ENCODE assay signal across 10 cellular contexts in the genomic region with DNA sequence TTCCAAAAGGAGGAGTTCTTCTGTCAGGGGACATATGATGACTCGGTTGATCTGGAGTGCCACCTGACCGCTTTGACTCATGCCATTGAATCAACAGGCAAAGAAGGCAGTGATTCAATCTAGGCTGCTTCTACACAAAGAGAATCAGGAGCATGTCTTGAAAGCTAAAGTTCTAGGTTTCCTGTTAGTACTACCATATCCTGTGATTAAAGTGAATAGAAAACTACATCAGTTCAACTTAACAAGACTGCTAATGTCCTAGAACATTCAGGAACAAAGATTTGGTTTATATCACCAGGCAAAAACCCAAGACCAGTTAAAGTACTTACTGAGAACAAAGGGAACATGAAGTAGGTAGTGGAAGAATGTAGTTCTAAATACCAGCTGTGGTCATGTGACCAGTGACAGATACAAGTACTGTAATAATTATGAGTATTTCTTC.
A peak's percentile ranks its signal among the peaks of the same experiment; 100 is the strongest.
DNase-seq lines count a peak whose midpoint lies in the region; ATAC-seq and TF ChIP-seq lines count a peak whose summit lies in the region.
"Had no signal": no experiment of that assay in that cellular context is flagged by ENCODE, and none has a peak within 500 bp of the region (broad histone marks: within the 10 kb centered on the region; RNA-seq: fewer than 3 reads in every experiment).

No MANE protein-coding gene starts in this region.

- TF ChIP-seq EP300 in esophagus muscularis mucosa (IDR thresholded peaks at IDR 0.05): no peak

- H3K4me2 ChIP-seq in PC-3 (ENCODE audit: low read length): no peak overlapping the region

- no TSS peak for BruUV-seq in PC-3 (replicated peaks; lab: Mats Ljungman, UMichigan)

- peaks cover 2% of the 10 kb centered on the region for H3K9me3 Mint-ChIP-seq in activated CD4-positive, alpha-beta T cell treated with anti-CD3 and anti-CD28 coated beads for 36 hours (ENCODE audit: low read depth)
- peaks cover 0 to 2% (median 0%) of the 10 kb centered on the region in 9 donors for H3K9me3 Mint-ChIP-seq in naive thymus-derived CD8-positive, alpha-beta T cell

- intact Hi-C loops in activated CD4-positive, alpha-beta T cell treated with anti-CD3 and anti-CD28 coated beads for 36 hours (cut with DNase I, micrococcal nuclease): loop anchor here in 1 of 2 experiments (5.0 kb wide), 1 partner anchor 362 kb away; no protein-coding TSS in a partner anchor
- intact Hi-C loops in PC-3 (cut with micrococcal nuclease) (no loop called here), esophagus muscularis mucosa (cut with DNase I) (no loop called here)

- H3K27ac Mint-ChIP-seq in activated CD4-positive, alpha-beta T cell treated with anti-CD3 and anti-CD28 coated beads for 36 hours: no peak overlapping the region
- peak overlapping the region; percentile 30 to 85 (median 73) for H3K27ac Mint-ChIP-seq in naive thymus-derived CD8-positive, alpha-beta T cell

- peaks cover 1% of the 10 kb centered on the region for H3K36me3 Mint-ChIP-seq in activated CD4-positive, alpha-beta T cell treated with anti-CD3 and anti-CD28 coated beads for 36 hours (ENCODE audit: low read depth)
- H3K36me3 Mint-ChIP-seq in naive thymus-derived CD8-positive, alpha-beta T cell: no peaks in the 10 kb centered on the region

- CTCF ChIA-PET in activated CD4-positive, alpha-beta T cell treated with anti-CD3 and anti-CD28 coated beads for 36 hours (lab: Charles Lee): interaction anchor here (1.0 kb wide), 1 partner anchor 406 kb away, joined by 3 read pairs; no protein-coding TSS in a partner anchor
- CTCF ChIA-PET in PC-3 (lab: Charles Lee): no interaction called here

- H3K4me3 ChIP-seq in PC-3 (ENCODE audit: low read length) (no peak overlapping the region), epithelial cell of esophagus (ENCODE audit: low read length) (no peak overlapping the region), esophagus muscularis mucosa (no peak overlapping the region)

- H3K27ac ChIP-seq in PC-3 (ENCODE audit: low read length): peak overlapping the region; percentile 67
- no peak overlapping the region for H3K27ac ChIP-seq in esophagus muscularis mucosa (replicated peaks in 1 of 4)

- H4K20me1 ChIP-seq in PC-3 (ENCODE audit: low read length): no peaks in the 10 kb centered on the region

- H3K9ac ChIP-seq in PC-3 (ENCODE audit: low read length): no peak overlapping the region

- no peaks in the 10 kb centered on the region for H3K27me3 ChIP-seq in PC-3 (ENCODE audit: low read length)
- no peaks in the 10 kb centered on the region for H3K27me3 ChIP-seq in esophagus muscularis mucosa

- no peaks in the 10 kb centered on the region for H3F3A ChIP-seq in PC-3 (ENCODE audit: low read length, unreplicated experiment)

- H3K4me1 ChIP-seq in PC-3 (ENCODE audit: insufficient read depth, low read length): peaks cover 19% of the 10 kb centered on the region
- peaks cover 5 to 19% (median 14%) of the 10 kb centered on the region in 4 donors for H3K4me1 ChIP-seq in esophagus muscularis mucosa

- no peak overlapping the region for H3K4me3 Mint-ChIP-seq in activated CD4-positive, alpha-beta T cell treated with anti-CD3 and anti-CD28 coated beads for 36 hours
- H3K4me3 Mint-ChIP-seq in naive thymus-derived CD8-positive, alpha-beta T cell: peak overlapping the region in 6 of 10 donors; percentile 11 to 68 (median 31)

- H3K27me3 Mint-ChIP-seq in activated CD4-positive, alpha-beta T cell treated with anti-CD3 and anti-CD28 coated beads for 36 hours: peaks cover 5% of the 10 kb centered on the region
- peaks cover 0 to under 1% (median 0%) of the 10 kb centered on the region in 5 donors for H3K27me3 Mint-ChIP-seq in naive thymus-derived CD8-positive, alpha-beta T cell

- TF ChIP-seq CTCF in PC-3 (conservative IDR thresholded peaks at IDR 0.05; ENCODE audit: low read depth, low read length) (no peak), epithelial cell of esophagus (IDR thresholded peaks at IDR 0.05; ENCODE audit: insufficient read depth, low read depth, low read length, missing control alignments) (no peak), esophagus muscularis mucosa (IDR thresholded peaks at IDR 0.05) (no peak)

- H3K9me3 ChIP-seq in PC-3 (ENCODE audit: low read length) (no peaks in the 10 kb centered on the region), esophagus muscularis mucosa (no peaks in the 10 kb centered on the region)

- DNase-seq in activated CD4-positive, alpha-beta T cell treated with anti-CD3 and anti-CD28 coated beads for 36 hours: peak; percentile 38
- no peak for DNase-seq in activated CD4-positive, alpha-beta T cell treated with anti-CD3 and anti-CD28 coated beads, Interleukin-2, amount 50 U/mL, for 48 hours
- peak; percentile 43 for DNase-seq in PC-3
- DNase-seq in epithelial cell of esophagus (ENCODE audit: low read depth): peak; percentile 86
- peak in 2 of 10 donors; percentile 40 to 44 for DNase-seq in naive thymus-derived CD8-positive, alpha-beta T cell
- no peak for DNase-seq in GOT3 (lab: John Stamatoyannopoulos, UW)
- DNase-seq in NCI-H1930 (lab: John Stamatoyannopoulos, UW): no peak
- no peak for DNase-seq in esophagus muscularis mucosa (ENCODE audit: extremely low spot score)
- DNase-seq: KBM-7, NCI-H2029 treated with DMSO at 0.1 percent for 48 hours had no signal

- POLR2A ChIA-PET in activated CD4-positive, alpha-beta T cell treated with anti-CD3 and anti-CD28 coated beads for 36 hours (lab: Charles Lee): no interaction called here
- POLR2A ChIA-PET in PC-3 (lab: Charles Lee; ENCODE audit: unreplicated experiment): no interaction called here
- POLR2A ChIA-PET in naive thymus-derived CD8-positive, alpha-beta T cell (lab: Charles Lee): interaction anchor here (1.2 kb wide), 1 partner anchor 10 kb away, joined by 8 read pairs; no protein-coding TSS in a partner anchor

- TF ChIP-seq POLR2A in esophagus muscularis mucosa (IDR thresholded peaks at IDR 0.05; ENCODE audit: low read depth): no peak

- no peaks in the 10 kb centered on the region for H3K9me2 ChIP-seq in PC-3 (replicated peaks; ENCODE audit: low read length)

- H3K79me2 ChIP-seq in PC-3 (ENCODE audit: low read length): no peaks in the 10 kb centered on the region

- H3K36me3 ChIP-seq in PC-3 (ENCODE audit: low read depth, low read length) (no peaks in the 10 kb centered on the region), esophagus muscularis mucosa (no peaks in the 10 kb centered on the region)

- peaks cover 21% of the 10 kb centered on the region for H3K4me1 Mint-ChIP-seq in activated CD4-positive, alpha-beta T cell treated with anti-CD3 and anti-CD28 coated beads for 36 hours
- H3K4me1 Mint-ChIP-seq in naive thymus-derived CD8-positive, alpha-beta T cell: peaks cover 25 to 59% (median 37%) of the 10 kb centered on the region in 4 donors

- peak; percentile 81 for ATAC-seq in activated CD4-positive, alpha-beta T cell treated with anti-CD3 and anti-CD28 coated beads for 36 hours
- peak; percentile 19; the same call in 1 of the 2 replicates for ATAC-seq in PC-3
- ATAC-seq in naive thymus-derived CD8-positive, alpha-beta T cell: peak; percentile 54 to 59

- WGBS in esophagus muscularis mucosa: 88% methylated on average over 2 of the region's 2 CpGs

- H2AFZ ChIP-seq in PC-3 (ENCODE audit: low read length): no peak overlapping the region

Comparison
In these comparisons a context has a peak if more than half of its experiments do, and no peak if none do; other contexts are left out.
1. DNase-seq: peak in activated CD4-positive, alpha-beta T cell treated with anti-CD3 and anti-CD28 coated beads for 36 hours (single experiment), PC-3 (single experiment) and epithelial cell of esophagus (single experiment); none in activated CD4-positive, alpha-beta T cell treated with anti-CD3 and anti-CD28 coated beads, Interleukin-2, amount 50 U/mL, for 48 hours (0 of 2), GOT3 (single experiment), NCI-H1930 (0 of 2) and esophagus muscularis mucosa (single experiment).
2. ATAC-seq: peak in every context shown above with its lines; median percentile 81 in activated CD4-positive, alpha-beta T cell treated with anti-CD3 and anti-CD28 coated beads for 36 hours; 56 in naive thymus-derived CD8-positive, alpha-beta T cell; 19 in PC-3.